Comparison of ENCODE assay signal across 1 cellular context in genomic region chr1:46421739-46422138, GRCh38.
TF ChIP-seq lines count a peak whose summit lies in the region.

No MANE protein-coding gene starts in this region.

TF ChIP-seq in K562, 482 proteins besides CTCF, POLR2A, EP300 and RAD21 (continued from another document and continues in another):
- peak; percentile 99 for TF ChIP-seq ZFP36 (IDR thresholded peaks at IDR 0.05; ENCODE audit: low read depth, low read length, partially characterized antibody)
- TF ChIP-seq, protein P1, sequence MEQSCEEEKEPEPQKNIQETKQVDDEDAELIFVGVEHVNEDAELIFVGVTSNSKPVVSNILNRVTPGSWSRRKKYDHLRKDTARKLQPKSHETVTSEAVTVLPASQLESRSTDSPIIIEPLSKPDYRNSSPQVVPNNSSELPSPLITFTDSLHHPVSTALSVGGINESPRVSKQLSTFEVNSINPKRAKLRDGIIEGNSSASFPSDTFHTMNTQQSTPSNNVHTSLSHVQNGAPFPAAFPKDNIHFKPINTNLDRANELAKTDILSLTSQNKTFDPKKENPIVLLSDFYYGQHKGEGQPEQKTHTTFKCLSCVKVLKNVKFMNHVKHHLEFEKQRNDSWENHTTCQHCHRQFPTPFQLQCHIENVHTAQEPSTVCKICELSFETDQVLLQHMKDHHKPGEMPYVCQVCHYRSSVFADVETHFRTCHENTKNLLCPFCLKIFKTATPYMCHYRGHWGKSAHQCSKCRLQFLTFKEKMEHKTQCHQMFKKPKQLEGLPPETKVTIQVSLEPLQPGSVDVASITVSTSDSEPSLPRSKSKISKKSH (CRISPR knock-in tag; IDR thresholded peaks at IDR 0.05) = no peak
- peak in 1 of 2 experiments; percentile 67 for TF ChIP-seq AFF1 (IDR thresholded peaks at IDR 0.05; ENCODE audit: low read depth in 1 of 2, partially characterized antibody in 2 of 2)
- peak in 1 of 2 experiments; percentile 21; a peak in 1 of 4 replicates for TF ChIP-seq RCOR1 (IDR thresholded peaks at IDR 0.05; ENCODE audit: borderline replicate concordance in 1 of 2, low read depth in 2 of 2, low read length in 2 of 2)
- 0 out of 2 replicates have a peak, but pooled peaks have one; percentile 53 for TF ChIP-seq JUN (IDR thresholded peaks at IDR 0.05; ENCODE audit: borderline replicate concordance, low read depth, low read length)
- TF ChIP-seq JUN (CRISPR knock-in tag; IDR thresholded peaks at IDR 0.05; ENCODE audit: borderline replicate concordance) = no peak
- peak in 1 of 3 experiments; percentile 28; a peak in 1 of 6 replicates for TF ChIP-seq ZBTB11 (CRISPR knock-in tag; IDR thresholded peaks at IDR 0.05)
- peak; percentile 53 for TF ChIP-seq NFE2L1 (tag; IDR thresholded peaks at IDR 0.05; ENCODE audit: borderline replicate concordance, low read depth)
- TF ChIP-seq, protein P2, sequence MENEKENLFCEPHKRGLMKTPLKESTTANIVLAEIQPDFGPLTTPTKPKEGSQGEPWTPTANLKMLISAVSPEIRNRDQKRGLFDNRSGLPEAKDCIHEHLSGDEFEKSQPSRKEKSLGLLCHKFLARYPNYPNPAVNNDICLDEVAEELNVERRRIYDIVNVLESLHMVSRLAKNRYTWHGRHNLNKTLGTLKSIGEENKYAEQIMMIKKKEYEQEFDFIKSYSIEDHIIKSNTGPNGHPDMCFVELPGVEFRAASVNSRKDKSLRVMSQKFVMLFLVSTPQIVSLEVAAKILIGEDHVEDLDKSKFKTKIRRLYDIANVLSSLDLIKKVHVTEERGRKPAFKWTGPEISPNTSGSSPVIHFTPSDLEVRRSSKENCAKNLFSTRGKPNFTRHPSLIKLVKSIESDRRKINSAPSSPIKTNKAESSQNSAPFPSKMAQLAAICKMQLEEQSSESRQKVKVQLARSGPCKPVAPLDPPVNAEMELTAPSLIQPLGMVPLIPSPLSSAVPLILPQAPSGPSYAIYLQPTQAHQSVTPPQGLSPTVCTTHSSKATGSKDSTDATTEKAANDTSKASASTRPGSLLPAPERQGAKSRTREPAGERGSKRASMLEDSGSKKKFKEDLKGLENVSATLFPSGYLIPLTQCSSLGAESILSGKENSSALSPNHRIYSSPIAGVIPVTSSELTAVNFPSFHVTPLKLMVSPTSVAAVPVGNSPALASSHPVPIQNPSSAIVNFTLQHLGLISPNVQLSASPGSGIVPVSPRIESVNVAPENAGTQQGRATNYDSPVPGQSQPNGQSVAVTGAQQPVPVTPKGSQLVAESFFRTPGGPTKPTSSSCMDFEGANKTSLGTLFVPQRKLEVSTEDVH (IDR thresholded peaks at IDR 0.05; ENCODE audit: low read depth, partially characterized antibody) = peak; percentile 41
- TF ChIP-seq KAT7 (CRISPR knock-in tag; IDR thresholded peaks at IDR 0.05; ENCODE audit: borderline replicate concordance) = no peak
- peak; percentile 58; the same call in 1 of the 2 replicates for TF ChIP-seq ELF1 (tag; IDR thresholded peaks at IDR 0.05)
- peak in 1 of 2 experiments; percentile 58; a peak in 1 of 4 replicates for TF ChIP-seq ETV6 (IDR thresholded peaks at IDR 0.05; ENCODE audit: borderline replicate concordance in 1 of 2, low read depth in 2 of 2, low read length in 1 of 2)
- no peak for TF ChIP-seq ETV6 (CRISPR knock-in tag; IDR thresholded peaks at IDR 0.05; ENCODE audit: borderline replicate concordance)
- TF ChIP-seq GTF2A2 (tag; IDR thresholded peaks at IDR 0.05) = no peak
- TF ChIP-seq RFX7 (CRISPR knock-in tag; IDR thresholded peaks at IDR 0.05) = 0 out of 2 replicates have a peak, but pooled peaks have one; percentile 26
- TF ChIP-seq, protein P3, sequence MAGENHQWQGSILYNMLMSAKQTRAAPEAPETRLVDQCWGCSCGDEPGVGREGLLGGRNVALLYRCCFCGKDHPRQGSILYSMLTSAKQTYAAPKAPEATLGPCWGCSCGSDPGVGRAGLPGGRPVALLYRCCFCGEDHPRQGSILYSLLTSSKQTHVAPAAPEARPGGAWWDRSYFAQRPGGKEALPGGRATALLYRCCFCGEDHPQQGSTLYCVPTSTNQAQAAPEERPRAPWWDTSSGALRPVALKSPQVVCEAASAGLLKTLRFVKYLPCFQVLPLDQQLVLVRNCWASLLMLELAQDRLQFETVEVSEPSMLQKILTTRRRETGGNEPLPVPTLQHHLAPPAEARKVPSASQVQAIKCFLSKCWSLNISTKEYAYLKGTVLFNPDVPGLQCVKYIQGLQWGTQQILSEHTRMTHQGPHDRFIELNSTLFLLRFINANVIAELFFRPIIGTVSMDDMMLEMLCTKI (IDR thresholded peaks at IDR 0.05; ENCODE audit: partially characterized antibody) = no peak
- no peak for TF ChIP-seq TCF15 (CRISPR knock-in tag; IDR thresholded peaks at IDR 0.05)
- no peak for TF ChIP-seq ARID2 (IDR thresholded peaks at IDR 0.05)
- no peak for TF ChIP-seq KDM5B (IDR thresholded peaks at IDR 0.05; ENCODE audit: insufficient replicate concordance, low read depth, low read length)
- TF ChIP-seq MAFK (IDR thresholded peaks at IDR 0.05; ENCODE audit: low read length) = peak; percentile 72; the same call in 1 of the 2 replicates
- peak; percentile 53; the same call in 1 of the 2 replicates for TF ChIP-seq NCOA1 (IDR thresholded peaks at IDR 0.05; ENCODE audit: low read depth)
- TF ChIP-seq ZNF436 (CRISPR knock-in tag; IDR thresholded peaks at IDR 0.05) = peak; percentile 73
- TF ChIP-seq MEIS2 (IDR thresholded peaks at IDR 0.05; ENCODE audit: partially characterized antibody) = peak; percentile 96
- TF ChIP-seq, protein P4, sequence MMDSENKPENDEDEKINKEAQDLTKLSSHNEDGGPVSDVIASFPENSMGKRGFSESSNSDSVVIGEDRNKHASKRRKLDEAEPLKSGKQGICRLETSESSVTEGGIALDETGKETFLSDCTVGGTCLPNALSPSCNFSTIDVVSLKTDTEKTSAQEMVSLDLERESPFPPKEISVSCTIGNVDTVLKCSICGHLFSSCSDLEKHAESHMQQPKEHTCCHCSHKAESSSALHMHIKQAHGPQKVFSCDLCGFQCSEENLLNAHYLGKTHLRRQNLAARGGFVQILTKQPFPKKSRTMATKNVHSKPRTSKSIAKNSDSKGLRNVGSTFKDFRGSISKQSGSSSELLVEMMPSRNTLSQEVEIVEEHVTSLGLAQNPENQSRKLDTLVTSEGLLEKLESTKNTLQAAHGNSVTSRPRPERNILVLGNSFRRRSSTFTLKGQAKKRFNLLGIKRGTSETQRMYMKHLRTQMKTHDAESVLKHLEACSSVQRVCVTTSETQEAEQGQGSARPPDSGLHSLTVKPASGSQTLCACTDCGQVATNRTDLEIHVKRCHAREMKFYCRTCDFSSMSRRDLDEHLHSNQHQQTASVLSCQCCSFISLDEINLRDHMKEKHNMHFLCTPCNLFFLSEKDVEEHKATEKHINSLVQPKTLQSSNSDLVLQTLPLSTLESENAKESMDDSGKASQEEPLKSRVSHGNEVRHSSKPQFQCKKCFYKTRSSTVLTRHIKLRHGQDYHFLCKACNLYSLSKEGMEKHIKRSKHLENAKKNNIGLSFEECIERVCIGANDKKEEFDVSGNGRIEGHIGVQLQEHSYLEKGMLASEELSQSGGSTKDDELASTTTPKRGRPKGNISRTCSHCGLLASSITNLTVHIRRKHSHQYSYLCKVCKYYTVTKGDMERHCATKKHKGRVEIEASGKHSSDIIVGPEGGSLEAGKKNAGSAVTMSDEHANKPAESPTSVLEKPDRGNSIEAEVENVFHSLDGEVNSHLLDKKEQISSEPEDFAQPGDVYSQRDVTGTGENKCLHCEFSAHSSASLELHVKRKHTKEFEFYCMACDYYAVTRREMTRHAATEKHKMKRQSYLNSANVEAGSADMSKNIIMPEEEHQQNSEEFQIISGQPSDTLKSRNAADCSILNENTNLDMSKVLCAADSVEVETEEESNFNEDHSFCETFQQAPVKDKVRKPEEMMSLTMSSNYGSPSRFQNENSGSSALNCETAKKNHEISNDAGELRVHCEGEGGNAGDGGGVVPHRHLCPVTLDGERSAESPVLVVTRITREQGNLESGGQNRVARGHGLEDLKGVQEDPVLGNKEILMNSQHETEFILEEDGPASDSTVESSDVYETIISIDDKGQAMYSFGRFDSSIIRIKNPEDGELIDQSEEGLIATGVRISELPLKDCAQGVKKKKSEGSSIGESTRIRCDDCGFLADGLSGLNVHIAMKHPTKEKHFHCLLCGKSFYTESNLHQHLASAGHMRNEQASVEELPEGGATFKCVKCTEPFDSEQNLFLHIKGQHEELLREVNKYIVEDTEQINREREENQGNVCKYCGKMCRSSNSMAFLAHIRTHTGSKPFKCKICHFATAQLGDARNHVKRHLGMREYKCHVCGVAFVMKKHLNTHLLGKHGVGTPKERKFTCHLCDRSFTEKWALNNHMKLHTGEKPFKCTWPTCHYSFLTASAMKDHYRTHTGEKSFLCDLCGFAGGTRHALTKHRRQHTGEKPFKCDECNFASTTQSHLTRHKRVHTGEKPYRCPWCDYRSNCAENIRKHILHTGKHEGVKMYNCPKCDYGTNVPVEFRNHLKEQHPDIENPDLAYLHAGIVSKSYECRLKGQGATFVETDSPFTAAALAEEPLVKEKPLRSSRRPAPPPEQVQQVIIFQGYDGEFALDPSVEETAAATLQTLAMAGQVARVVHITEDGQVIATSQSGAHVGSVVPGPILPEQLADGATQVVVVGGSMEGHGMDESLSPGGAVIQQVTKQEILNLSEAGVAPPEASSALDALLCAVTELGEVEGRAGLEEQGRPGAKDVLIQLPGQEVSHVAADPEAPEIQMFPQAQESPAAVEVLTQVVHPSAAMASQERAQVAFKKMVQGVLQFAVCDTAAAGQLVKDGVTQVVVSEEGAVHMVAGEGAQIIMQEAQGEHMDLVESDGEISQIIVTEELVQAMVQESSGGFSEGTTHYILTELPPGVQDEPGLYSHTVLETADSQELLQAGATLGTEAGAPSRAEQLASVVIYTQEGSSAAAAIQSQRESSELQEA (IDR thresholded peaks at IDR 0.05; ENCODE audit: low read depth) = no peak
- TF ChIP-seq ZNF766 (CRISPR knock-in tag; conservative IDR thresholded peaks at IDR 0.05) = 0 out of 2 replicates have a peak, but pooled peaks have one; percentile 37
